19 cellular contexts compared by ENCODE assay signal in the genomic region with DNA sequence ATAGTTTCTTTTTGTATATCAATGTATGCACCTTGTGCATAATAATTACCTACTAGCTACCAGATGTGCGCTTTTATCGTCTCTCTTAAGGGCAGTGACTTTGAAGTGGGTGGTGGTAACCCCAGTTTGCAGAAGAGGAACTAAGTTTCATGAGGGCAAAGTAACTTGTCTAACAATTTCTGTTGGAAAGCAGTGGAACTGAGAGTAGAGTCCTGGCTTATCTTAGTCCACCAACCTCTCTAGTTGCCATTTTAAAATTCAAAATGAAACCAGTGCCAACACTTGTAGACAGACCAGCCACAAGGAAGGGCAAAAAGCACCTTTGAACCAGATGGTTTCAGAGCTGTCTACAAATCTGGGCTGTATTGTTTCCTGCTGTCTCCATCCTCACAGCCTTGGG. TPM values are rescaled to one million over a fixed set of nuclear protein-coding genes. Genes with fewer than 3 reads are reported as not detected.
DNase-seq lines count a peak whose midpoint lies in the region; ATAC-seq, FAIRE-seq and TF ChIP-seq lines count a peak whose summit lies in the region.
"Had no signal": no experiment of that assay in that cellular context is flagged by ENCODE, and none has a peak within 500 bp of the region (broad histone marks: within the 10 kb centered on the region; RNA-seq: fewer than 3 reads in every experiment).

No MANE protein-coding gene starts in this region.

- no peak overlapping the region for H3K27ac Mint-ChIP-seq in activated CD8-positive, alpha-beta T cell treated with anti-CD3 and anti-CD28 coated beads, Interleukin-2, amount 10 ng/mL, durations not matched to agents 7 days and 5 days
- H3K27ac Mint-ChIP-seq: HFFc6 had no signal

- H3K27me3 Mint-ChIP-seq in activated CD8-positive, alpha-beta T cell treated with anti-CD3 and anti-CD28 coated beads, Interleukin-2, amount 10 ng/mL, durations not matched to agents 7 days and 5 days (ENCODE audit: low read depth) = no peaks in the 10 kb centered on the region
- H3K27me3 Mint-ChIP-seq: activated naive CD4-positive, alpha-beta T cell treated with anti-CD3 and anti-CD28 coated beads, Interleukin-2, amount 50 U/mL, for 24 hours had no signal

- intact Hi-C loops in kidney (cut with DNase I) = no loop called here

- FAIRE-seq in GM18507 (lab: Jason Lieb, UNC) (peak; percentile 48), RCC 7860 (lab: Jason Lieb, UNC) (no peak), kidney (lab: Jason Lieb, UNC) (no peak)

- TF ChIP-seq CTCF in GM13977 (IDR thresholded peaks at IDR 0.05; ENCODE audit: extremely low read depth, insufficient read depth, missing control alignments) = no peak
- TF ChIP-seq CTCF in kidney (IDR thresholded peaks at IDR 0.05; ENCODE audit: borderline replicate concordance, extremely low read depth, insufficient read depth) = no peak

- no peak for DNase-seq in GM18507 (ENCODE audit: extremely low spot score, insufficient read length, low read depth)
- no peak for DNase-seq in activated CD8-positive, alpha-beta T cell treated with anti-CD3 and anti-CD28 coated beads, Interleukin-2, amount 10 ng/mL, durations not matched to agents 7 days and 5 days
- DNase-seq in RCC 7860 (ENCODE audit: low spot score) = no peak
- no peak for DNase-seq in GM13977 (ENCODE audit: low spot score)
- no peak for DNase-seq in kidney
- DNase-seq in mesenteric fat pad (ENCODE audit: low spot score) = no peak
- DNase-seq: HFFc6; KBM-7; NCI-H187; right lobe of liver; stimulated activated CD4-positive, alpha-beta T cell treated with anti-CD3 and anti-CD28 coated beads, Interleukin-2, amount 100 ng/mL, for 48 hours had no signal

- in situ Hi-C loops in GM13977 (cut with MboI; ENCODE audit: low pct_unique_long_range_greater_than_20kb, low sequenced_read_pairs, unreplicated experiment) = loop anchor here (25.0 kb wide), 1 partner anchor 300 kb away; the partner anchor contains the start of genes BBIP1 and SHOC2

- POLR2A ChIA-PET in activated CD8-positive, alpha-beta T cell treated with anti-CD3 and anti-CD28 coated beads, Interleukin-2, amount 10 ng/mL, durations not matched to agents 7 days and 5 days (lab: Charles Lee) = no interaction called here

- H3K9ac ChIP-seq in kidney (ENCODE audit: low read length in 2 of 2) = no peak overlapping the region

- peaks cover 48% of the 10 kb centered on the region for H3K4me1 Mint-ChIP-seq in activated CD8-positive, alpha-beta T cell treated with anti-CD3 and anti-CD28 coated beads, Interleukin-2, amount 10 ng/mL, durations not matched to agents 7 days and 5 days (ENCODE audit: low read depth)

- H3K36me3 Mint-ChIP-seq in activated CD8-positive, alpha-beta T cell treated with anti-CD3 and anti-CD28 coated beads, Interleukin-2, amount 10 ng/mL, durations not matched to agents 7 days and 5 days (ENCODE audit: low read depth) = peaks cover 2% of the 10 kb centered on the region
- H3K36me3 Mint-ChIP-seq: activated naive CD4-positive, alpha-beta T cell treated with anti-CD3 and anti-CD28 coated beads, Interleukin-2, amount 50 U/mL, for 24 hours had no signal

- H3K9me3 Mint-ChIP-seq in activated CD8-positive, alpha-beta T cell treated with anti-CD3 and anti-CD28 coated beads, Interleukin-2, amount 10 ng/mL, durations not matched to agents 7 days and 5 days (ENCODE audit: insufficient read depth) = no peaks in the 10 kb centered on the region
- H3K9me3 Mint-ChIP-seq: activated naive CD4-positive, alpha-beta T cell treated with anti-CD3 and anti-CD28 coated beads, Interleukin-2, amount 50 U/mL, for 24 hours; HFFc6; neural crest cell had no signal

- H3K4me3 ChIP-seq in kidney (ENCODE audit: low read length in 2 of 2) = no peak overlapping the region
- H3K4me3 ChIP-seq: cardiac muscle cell, lung, right lobe of liver, SJSA1 had no signal

- CTCF ChIA-PET in activated CD8-positive, alpha-beta T cell treated with anti-CD3 and anti-CD28 coated beads, Interleukin-2, amount 10 ng/mL, durations not matched to agents 7 days and 5 days (lab: Charles Lee) = interaction anchor here (1.0 to 3.5 kb wide), 14 partner anchors 8 to 1525 kb away, joined by 3 to 42 read pairs (median 4); partner anchors contain the start of genes ADRA2A, BBIP1 and SHOC2

- H3K4me3 Mint-ChIP-seq in activated CD8-positive, alpha-beta T cell treated with anti-CD3 and anti-CD28 coated beads, Interleukin-2, amount 10 ng/mL, durations not matched to agents 7 days and 5 days = no peak overlapping the region
- H3K4me3 Mint-ChIP-seq: activated naive CD4-positive, alpha-beta T cell treated with anti-CD3 and anti-CD28 coated beads, Interleukin-2, amount 50 U/mL, for 24 hours; HFFc6; neural crest cell had no signal

- H3K36me3 ChIP-seq in kidney (ENCODE audit: control insufficient read depth in 1 of 2, insufficient read depth in 2 of 2, low read length in 2 of 2) = no peaks in the 10 kb centered on the region
- H3K36me3 ChIP-seq: cardiac muscle cell, right lobe of liver, SJSA1 had no signal

- no peak overlapping the region for H3K27ac ChIP-seq in kidney (ENCODE audit: low read depth in 2 of 2, low read length in 2 of 2)
- H3K27ac ChIP-seq: cardiac muscle cell, right lobe of liver, SJSA1, VCaP had no signal

- H3K9me3 ChIP-seq in kidney (ENCODE audit: control insufficient read depth in 1 of 2, low read length in 2 of 2) = no peaks in the 10 kb centered on the region
- H3K9me3 ChIP-seq: right lobe of liver, SJSA1 had no signal

- ATAC-seq in GM21367 (IDR thresholded peaks at IDR 0.05; ENCODE audit: unreplicated experiment) = peak; percentile 24
- peak; percentile 35 for ATAC-seq in HG03460 (IDR thresholded peaks at IDR 0.05; ENCODE audit: unreplicated experiment)
- ATAC-seq in activated CD8-positive, alpha-beta T cell treated with anti-CD3 and anti-CD28 coated beads, Interleukin-2, amount 10 ng/mL, durations not matched to agents 7 days and 5 days = peak; percentile 34
- ATAC-seq: right lobe of liver had no signal

- H3K4me1 ChIP-seq in kidney (ENCODE audit: control insufficient read depth in 1 of 2, insufficient read depth in 1 of 2, low read depth in 1 of 2, low read length in 2 of 2) = no peaks in the 10 kb centered on the region
- H3K4me1 ChIP-seq: right lobe of liver had no signal

RNA-seq across cellular contexts. Expression of gene RBM20, which starts 32.1 kb away (rescaled TPM):
- total RNA-seq in activated CD8-positive, alpha-beta T cell treated with anti-CD3 and anti-CD28 coated beads, Interleukin-2, amount 10 ng/mL, durations not matched to agents 7 days and 5 days = under 1 TPM in 1 of 2 experiments, not detected in 1; 0.03 TPM
- 2.1 TPM for total RNA-seq in kidney
- polyA plus RNA-seq in kidney (ENCODE audit: insufficient read depth, low read depth, low replicate concordance) = 0.88 TPM
- 4.6 TPM for total RNA-seq in mesenteric fat pad
- total RNA-seq: HFFc6 had no signal

RNA-seq across cellular contexts. Expression of gene SMC3, which starts 44.6 kb away (rescaled TPM):
- total RNA-seq in activated CD8-positive, alpha-beta T cell treated with anti-CD3 and anti-CD28 coated beads, Interleukin-2, amount 10 ng/mL, durations not matched to agents 7 days and 5 days = 10 to 100 TPM; 75.6 to 82.2 TPM
- total RNA-seq in kidney (29.6 TPM), mesenteric fat pad (26.8 TPM)
- 13.9 TPM for polyA plus RNA-seq in kidney (ENCODE audit: insufficient read depth, low read depth, low replicate concordance)
